1 cellular context compared by ENCODE assay signal in the genomic region with DNA sequence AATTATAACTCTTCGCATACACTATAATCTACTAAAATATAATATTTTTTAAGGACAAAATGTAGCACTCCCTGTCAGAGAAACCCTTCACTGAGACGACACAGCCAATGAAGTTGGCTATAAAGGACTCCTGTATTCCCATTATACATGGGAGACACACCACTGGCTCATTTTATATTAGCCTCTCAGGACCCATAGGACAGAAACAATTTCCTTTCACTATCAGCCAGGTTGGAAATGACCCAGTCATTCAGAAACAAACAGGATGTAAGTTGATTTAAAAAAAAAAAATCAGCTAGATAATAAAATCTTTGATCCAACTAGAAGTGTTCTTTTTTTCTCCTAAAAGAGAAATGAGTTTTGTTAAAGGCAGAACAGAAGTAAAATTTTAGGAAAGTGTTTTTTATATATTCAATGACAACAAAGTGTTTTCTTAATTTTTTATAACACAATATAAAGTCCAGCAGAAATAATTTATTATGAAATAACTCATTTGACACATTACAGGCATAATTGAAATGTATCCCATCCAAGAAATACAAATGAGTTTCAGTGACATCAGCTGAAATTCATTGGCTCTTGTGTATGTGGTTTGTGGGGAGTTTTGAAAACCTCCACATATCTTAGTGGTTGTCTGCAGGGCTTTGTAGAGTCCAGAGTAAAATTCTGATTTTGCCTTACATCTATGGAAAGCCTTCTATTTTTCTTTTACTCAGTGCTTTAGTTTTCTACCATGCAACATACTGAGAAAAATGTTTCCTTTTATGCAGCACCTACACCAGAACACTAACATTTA.
TF ChIP-seq lines count a peak whose summit lies in the region.

No MANE protein-coding gene starts in this region.

TF ChIP-seq in GM12878, 131 proteins besides CTCF, POLR2A, EP300 and RAD21 (continued from another document):
- no peak for TF ChIP-seq NR2C2 (IDR thresholded peaks at IDR 0.05; ENCODE audit: borderline replicate concordance, control insufficient read depth, insufficient read length, low read depth)
- TF ChIP-seq, protein P1, sequence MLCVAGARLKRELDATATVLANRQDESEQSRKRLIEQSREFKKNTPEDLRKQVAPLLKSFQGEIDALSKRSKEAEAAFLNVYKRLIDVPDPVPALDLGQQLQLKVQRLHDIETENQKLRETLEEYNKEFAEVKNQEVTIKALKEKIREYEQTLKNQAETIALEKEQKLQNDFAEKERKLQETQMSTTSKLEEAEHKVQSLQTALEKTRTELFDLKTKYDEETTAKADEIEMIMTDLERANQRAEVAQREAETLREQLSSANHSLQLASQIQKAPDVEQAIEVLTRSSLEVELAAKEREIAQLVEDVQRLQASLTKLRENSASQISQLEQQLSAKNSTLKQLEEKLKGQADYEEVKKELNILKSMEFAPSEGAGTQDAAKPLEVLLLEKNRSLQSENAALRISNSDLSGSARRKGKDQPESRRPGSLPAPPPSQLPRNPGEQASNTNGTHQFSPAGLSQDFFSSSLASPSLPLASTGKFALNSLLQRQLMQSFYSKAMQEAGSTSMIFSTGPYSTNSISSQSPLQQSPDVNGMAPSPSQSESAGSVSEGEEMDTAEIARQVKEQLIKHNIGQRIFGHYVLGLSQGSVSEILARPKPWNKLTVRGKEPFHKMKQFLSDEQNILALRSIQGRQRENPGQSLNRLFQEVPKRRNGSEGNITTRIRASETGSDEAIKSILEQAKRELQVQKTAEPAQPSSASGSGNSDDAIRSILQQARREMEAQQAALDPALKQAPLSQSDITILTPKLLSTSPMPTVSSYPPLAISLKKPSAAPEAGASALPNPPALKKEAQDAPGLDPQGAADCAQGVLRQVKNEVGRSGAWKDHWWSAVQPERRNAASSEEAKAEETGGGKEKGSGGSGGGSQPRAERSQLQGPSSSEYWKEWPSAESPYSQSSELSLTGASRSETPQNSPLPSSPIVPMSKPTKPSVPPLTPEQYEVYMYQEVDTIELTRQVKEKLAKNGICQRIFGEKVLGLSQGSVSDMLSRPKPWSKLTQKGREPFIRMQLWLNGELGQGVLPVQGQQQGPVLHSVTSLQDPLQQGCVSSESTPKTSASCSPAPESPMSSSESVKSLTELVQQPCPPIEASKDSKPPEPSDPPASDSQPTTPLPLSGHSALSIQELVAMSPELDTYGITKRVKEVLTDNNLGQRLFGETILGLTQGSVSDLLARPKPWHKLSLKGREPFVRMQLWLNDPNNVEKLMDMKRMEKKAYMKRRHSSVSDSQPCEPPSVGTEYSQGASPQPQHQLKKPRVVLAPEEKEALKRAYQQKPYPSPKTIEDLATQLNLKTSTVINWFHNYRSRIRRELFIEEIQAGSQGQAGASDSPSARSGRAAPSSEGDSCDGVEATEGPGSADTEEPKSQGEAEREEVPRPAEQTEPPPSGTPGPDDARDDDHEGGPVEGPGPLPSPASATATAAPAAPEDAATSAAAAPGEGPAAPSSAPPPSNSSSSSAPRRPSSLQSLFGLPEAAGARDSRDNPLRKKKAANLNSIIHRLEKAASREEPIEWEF (IDR thresholded peaks at IDR 0.05; ENCODE audit: insufficient replicate concordance, low read depth, low read length), result no peak
- TF ChIP-seq, protein P2, sequence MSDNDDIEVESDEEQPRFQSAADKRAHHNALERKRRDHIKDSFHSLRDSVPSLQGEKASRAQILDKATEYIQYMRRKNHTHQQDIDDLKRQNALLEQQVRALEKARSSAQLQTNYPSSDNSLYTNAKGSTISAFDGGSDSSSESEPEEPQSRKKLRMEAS (IDR thresholded peaks at IDR 0.05; ENCODE audit: low read depth, low read length), result no peak
- no peak for TF ChIP-seq EED (IDR thresholded peaks at IDR 0.05; ENCODE audit: low read depth)
- no peak for TF ChIP-seq ZNF217 (IDR thresholded peaks at IDR 0.05)
- TF ChIP-seq PAX5 (IDR thresholded peaks at IDR 0.05; ENCODE audit: borderline replicate concordance, low read depth, low read length), result no peak
- no peak for TF ChIP-seq SMAD5 (IDR thresholded peaks at IDR 0.05; ENCODE audit: low read depth)
- no peak for TF ChIP-seq ZNF207 (IDR thresholded peaks at IDR 0.05; ENCODE audit: borderline replicate concordance)
